1 cellular context compared by ENCODE assay signal in genomic region chrX:7090506-7091095, GRCh38.
TF ChIP-seq lines count a peak whose summit lies in the region.

No MANE protein-coding gene starts in this region.

TF ChIP-seq in endothelial cell of umbilical vein, 7 proteins besides CTCF, POLR2A, EP300 and RAD21:
- TF ChIP-seq MAX (IDR thresholded peaks at IDR 0.05; ENCODE audit: insufficient read depth, insufficient read length) (no peak), POLR2AphosphoS5 (IDR thresholded peaks at IDR 0.05; ENCODE audit: insufficient read depth, low read depth, low read length) (no peak), FOS (IDR thresholded peaks at IDR 0.05; ENCODE audit: borderline replicate concordance, insufficient read depth, low read length) (no peak), MYC (IDR thresholded peaks at IDR 0.05; ENCODE audit: low read depth, low read length) (no peak)
TF ChIP-seq in endothelial cell of umbilical vein: peak in this region for 0.
